In the genomic region with DNA sequence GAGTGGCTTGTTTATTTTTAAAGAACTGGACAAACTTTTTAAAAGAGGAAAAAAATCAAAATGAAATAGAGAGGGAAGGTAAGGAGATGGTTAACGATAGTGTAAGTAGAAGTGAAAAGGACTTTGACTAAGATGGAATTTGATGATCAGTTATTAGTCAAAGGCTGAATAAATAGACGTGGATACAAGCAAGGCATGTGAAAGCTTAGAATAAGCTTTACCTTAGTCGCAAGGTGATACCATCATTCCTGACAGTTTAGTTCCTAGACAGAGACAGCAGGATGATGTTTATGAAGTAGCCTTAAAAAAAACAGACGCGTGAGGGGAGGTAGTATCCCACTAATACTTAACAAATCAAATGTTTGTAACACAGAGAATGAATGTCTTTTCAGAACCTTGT, we compare ENCODE assay signal across 19 cellular contexts.
DNase-seq lines count a peak whose midpoint lies in the region; ATAC-seq, FAIRE-seq and TF ChIP-seq lines count a peak whose summit lies in the region.
"Had no signal": no experiment of that assay in that cellular context is flagged by ENCODE, and none has a peak within 500 bp of the region (broad histone marks: within the 10 kb centered on the region; RNA-seq: fewer than 3 reads in every experiment).

No MANE protein-coding gene starts in this region.

- no peaks in the 10 kb centered on the region for H4K20me1 ChIP-seq in PC-3 (ENCODE audit: low read length)

- H3F3A ChIP-seq in PC-3 (ENCODE audit: low read length, unreplicated experiment) = peaks cover 4% of the 10 kb centered on the region

- no peaks in the 10 kb centered on the region for H3K27me3 ChIP-seq in PC-3 (ENCODE audit: low read length)
- H3K27me3 ChIP-seq: BE2C had no signal

- no peak overlapping the region for H3K4me3 Mint-ChIP-seq in progenitor cell of endocrine pancreas (ENCODE audit: low read depth)
- H3K4me3 Mint-ChIP-seq: CD4-positive, CD25-positive, alpha-beta regulatory T cell; CD8-positive, alpha-beta memory T cell; GM23338 had no signal

- peak; percentile 13 for FAIRE-seq in GM12891 (lab: Jason Lieb, UNC)
- FAIRE-seq: GM12878, GM18507, H54 had no signal

- H3K36me3 Mint-ChIP-seq in progenitor cell of endocrine pancreas (ENCODE audit: insufficient read depth) = no peaks in the 10 kb centered on the region
- H3K36me3 Mint-ChIP-seq: CD4-positive, CD25-positive, alpha-beta regulatory T cell; CD8-positive, alpha-beta memory T cell had no signal

- peak overlapping the region; percentile 49 for H3K27ac Mint-ChIP-seq in progenitor cell of endocrine pancreas
- H3K27ac Mint-ChIP-seq: CD4-positive, CD25-positive, alpha-beta regulatory T cell; CD8-positive, alpha-beta memory T cell; GM23338 had no signal

- no peaks in the 10 kb centered on the region for H3K9me2 ChIP-seq in PC-3 (replicated peaks; ENCODE audit: low read length)

- no peak for TF ChIP-seq POLR2A in GM12891 (IDR thresholded peaks at IDR 0.05; ENCODE audit: low read depth, low read length)

- H3K4me1 ChIP-seq in PC-3 (ENCODE audit: insufficient read depth, low read length) = peaks cover 43% of the 10 kb centered on the region

- peak overlapping the region; percentile 73 for H3K4me2 ChIP-seq in PC-3 (ENCODE audit: low read length)
- H3K4me2 ChIP-seq: GM23338 had no signal

- peaks cover 11% of the 10 kb centered on the region for H3K4me1 Mint-ChIP-seq in progenitor cell of endocrine pancreas (ENCODE audit: low read depth)
- H3K4me1 Mint-ChIP-seq: CD4-positive, CD25-positive, alpha-beta regulatory T cell; CD8-positive, alpha-beta memory T cell; GM23338 had no signal

- no peaks in the 10 kb centered on the region for H3K9me3 Mint-ChIP-seq in progenitor cell of endocrine pancreas (ENCODE audit: low read depth)
- H3K9me3 Mint-ChIP-seq: CD4-positive, CD25-positive, alpha-beta regulatory T cell; CD8-positive, alpha-beta memory T cell; GM23338 had no signal

- intact Hi-C loops in PC-3 (cut with micrococcal nuclease) = no loop called here

- H3K36me3 ChIP-seq in PC-3 (ENCODE audit: low read depth, low read length) = no peaks in the 10 kb centered on the region
- H3K36me3 ChIP-seq: BE2C had no signal

- peaks cover 4% of the 10 kb centered on the region for H3K27me3 Mint-ChIP-seq in progenitor cell of endocrine pancreas

- TF ChIP-seq CTCF in PC-3 (conservative IDR thresholded peaks at IDR 0.05; ENCODE audit: low read depth, low read length) = no peak
- TF ChIP-seq CTCF in epithelial cell of esophagus (IDR thresholded peaks at IDR 0.05; ENCODE audit: insufficient read depth, low read depth, low read length, missing control alignments) = no peak
- TF ChIP-seq CTCF in progenitor cell of endocrine pancreas (IDR thresholded peaks at IDR 0.05; ENCODE audit: unreplicated experiment) = no peak

- peak overlapping the region; percentile 18; the same call in 1 of the 2 replicates for H3K4me3 ChIP-seq in PC-3 (ENCODE audit: low read length)
- no peak overlapping the region for H3K4me3 ChIP-seq in epithelial cell of esophagus (ENCODE audit: low read length)
- H3K4me3 ChIP-seq: GM12878, GM23338 had no signal

- ATAC-seq in PC-3 = peak; percentile 39; the same call in 1 of the 2 replicates
- ATAC-seq: GM12878, GM23338 had no signal

- H3K9me3 ChIP-seq in PC-3 (ENCODE audit: low read length) = no peaks in the 10 kb centered on the region
- H3K9me3 ChIP-seq: BE2C had no signal

- DNase-seq in GM12891 (ENCODE audit: insufficient read length, low spot score) = no peak
- DNase-seq in PC-3 = peak; percentile 69
- DNase-seq in epithelial cell of esophagus (ENCODE audit: low read depth) = peak; percentile 49
- DNase-seq in progenitor cell of endocrine pancreas (ENCODE audit: low spot score, unreplicated experiment) = no peak
- DNase-seq in kidney tubule cell (ENCODE audit: low spot score) = no peak
- no peak for DNase-seq in activated naive CD4-positive, alpha-beta T cell treated with anti-CD3 and anti-CD28 coated beads, Interleukin-2, amount 50 U/mL, for 16 hours
- DNase-seq: BE2C; C1 segment of cervical spinal cord; CD4-positive, CD25-positive, alpha-beta regulatory T cell; CD8-positive, alpha-beta memory T cell; DMS 273 treated with DMSO at 0.1 percent for 48 hours; DMS53; DND-41; EL; HCEC 1CT had no signal

- peak overlapping the region; percentile 85 for H3K9ac ChIP-seq in PC-3 (ENCODE audit: low read length)

- POLR2A ChIA-PET in PC-3 (lab: Charles Lee; ENCODE audit: unreplicated experiment) = interaction anchor here (0.6 kb wide), 1 partner anchor 44 kb away, joined by 3 read pairs; no protein-coding TSS in a partner anchor

- H3K27ac ChIP-seq in PC-3 (ENCODE audit: low read length) = peak overlapping the region; percentile 99

- BruUV-seq in PC-3 (replicated peaks; lab: Mats Ljungman, UMichigan) = no TSS peak

- no peak overlapping the region for H2AFZ ChIP-seq in PC-3 (ENCODE audit: low read length)
- H2AFZ ChIP-seq: GM23338 had no signal

- CTCF ChIA-PET in PC-3 (lab: Charles Lee) = no interaction called here

- H3K79me2 ChIP-seq in PC-3 (ENCODE audit: low read length) = no peaks in the 10 kb centered on the region

TF ChIP-seq in GM12891, 5 proteins besides CTCF, POLR2A, EP300 and RAD21:
- TF ChIP-seq PAX5 (IDR thresholded peaks at IDR 0.05; ENCODE audit: insufficient read depth, low read length, severe bottlenecking) = no peak
- TF ChIP-seq SPI1 (IDR thresholded peaks at IDR 0.05; ENCODE audit: low read depth, low read length) = no peak
- TF ChIP-seq POU2F2 (IDR thresholded peaks at IDR 0.05; ENCODE audit: low read depth, low read length) = no peak
- no peak for TF ChIP-seq POLR2AphosphoS5 (IDR thresholded peaks at IDR 0.05; ENCODE audit: low read depth, low read length)
- no peak for TF ChIP-seq TAF1 (IDR thresholded peaks at IDR 0.05; ENCODE audit: low read depth, low read length)
TF ChIP-seq in GM12891: peak in this region for 0.

Comparison
In these comparisons a context has a peak if more than half of its experiments do, and no peak if none do; other contexts are left out.
1. DNase-seq: peak in PC-3 (single experiment) and epithelial cell of esophagus (single experiment); none in GM12891 (single experiment), progenitor cell of endocrine pancreas (single experiment), kidney tubule cell (single experiment) and activated naive CD4-positive, alpha-beta T cell treated with anti-CD3 and anti-CD28 coated beads, Interleukin-2, amount 50 U/mL, for 16 hours (single experiment).